Comparison of ENCODE assay signal across 8 cellular contexts in genomic region chr1:152036316-152037216, GRCh38. TPM values are rescaled to one million over a fixed set of nuclear protein-coding genes. Genes with fewer than 3 reads are reported as not detected.
DNase-seq lines count a peak whose midpoint lies in the region; ATAC-seq and TF ChIP-seq lines count a peak whose summit lies in the region.

TSS of gene S100A11 (minus strand) at chr1:152037004. CDS start at chr1:152036915, 89 bp downstream.

- DNase-seq in DMS 273 (lab: John Stamatoyannopoulos, UW; ENCODE audit: unreplicated experiment) (peak; percentile 80), DMS 273 treated with DMSO at 0.1 percent for 48 hours (lab: John Stamatoyannopoulos, UW) (no peak), SKM-1 treated with dmso at 0.1 percent for 144 hours (lab: John Stamatoyannopoulos, UW; ENCODE audit: unreplicated experiment) (peak; percentile 90), glomerular visceral epithelial cell (ENCODE audit: extremely low spot score) (peak; percentile 87), ovary (peak; percentile 86 to 91 (median 89)), tibial nerve (ENCODE audit: low spot score in 2 of 2) (peak; percentile 88 to 89)
- DNase-seq in activated naive CD4-positive, alpha-beta T cell treated with anti-CD3 and anti-CD28 coated beads, Interleukin-2, amount 50 U/mL, for 72 hours (ENCODE audit: low spot score in 2 of 2) = peak; percentile 80 to 84

- H3K9me3 ChIP-seq in ovary = no peaks in the 10 kb centered on the region
- no peaks in the 10 kb centered on the region for H3K9me3 ChIP-seq in tibial nerve

- H3K27ac ChIP-seq in ovary (peak within 1 kb of the TSS; percentile 58 to 85), tibial nerve (peak within 1 kb of the TSS; percentile 86 to 97 (median 90))

- peak; percentile 88 for TF ChIP-seq POLR2A in ovary (IDR thresholded peaks at IDR 0.05)
- TF ChIP-seq POLR2A in tibial nerve (IDR thresholded peaks at IDR 0.05) = peak; percentile 92 to 95

- H3K27ac Mint-ChIP-seq in activated naive CD4-positive, alpha-beta T cell treated with anti-CD3 and anti-CD28 coated beads, Interleukin-2, amount 50 U/mL, for 72 hours = peak within 1 kb of the TSS; percentile 96 to 99

- ATAC-seq in HG03571 (IDR thresholded peaks at IDR 0.05; ENCODE audit: unreplicated experiment) = peak; percentile 42
- peak; percentile 86 to 87 for ATAC-seq in activated naive CD4-positive, alpha-beta T cell treated with anti-CD3 and anti-CD28 coated beads, Interleukin-2, amount 50 U/mL, for 72 hours

- TF ChIP-seq EP300 in ovary (IDR thresholded peaks at IDR 0.05) (no peak), tibial nerve (IDR thresholded peaks at IDR 0.05) (peak in 1 of 2 donors; percentile 95)

- peak in 1 of 3 donors; percentile 17 for TF ChIP-seq CTCF in ovary (IDR thresholded peaks at IDR 0.05)
- peak in 1 of 5 experiments; percentile 26 for TF ChIP-seq CTCF in tibial nerve (IDR thresholded peaks at IDR 0.05)

- intact Hi-C loops in ovary (cut with DNase I) = no loop called here

- H3K36me3 Mint-ChIP-seq in activated naive CD4-positive, alpha-beta T cell treated with anti-CD3 and anti-CD28 coated beads, Interleukin-2, amount 50 U/mL, for 72 hours = peaks cover 36 to 45% of the 10 kb centered on the region in 2 donors

- H3K27me3 ChIP-seq in ovary (no peaks in the 10 kb centered on the region), tibial nerve (no peaks in the 10 kb centered on the region)

- H3K9me3 Mint-ChIP-seq in activated naive CD4-positive, alpha-beta T cell treated with anti-CD3 and anti-CD28 coated beads, Interleukin-2, amount 50 U/mL, for 72 hours = peaks cover 0 to 5% of the 10 kb centered on the region in 2 donors

- 0 to 1% (median 0%) methylated on average over 52 of the region's 52 CpGs for WGBS in ovary, 3 donors
- 0% methylated on average over 52 of the region's 52 CpGs for WGBS in tibial nerve, 2 donors

- H3K36me3 ChIP-seq in ovary = no peaks in the 10 kb centered on the region
- peaks cover 0 to 26% (median 0%) of the 10 kb centered on the region in 3 donors for H3K36me3 ChIP-seq in tibial nerve

- H3K4me3 ChIP-seq in ovary = peak within 1 kb of the TSS; percentile 63
- H3K4me3 ChIP-seq in tibial nerve = peak within 1 kb of the TSS; percentile 55 to 75 (median 62)

- H3K4me1 ChIP-seq in ovary (ENCODE audit: insufficient read depth) (peaks cover 3% of the 10 kb centered on the region), tibial nerve (peaks cover 0 to 41% (median 22%) of the 10 kb centered on the region in 4 donors)

RNA-seq across cellular contexts. Expression of gene S100A11, which starts in this region (rescaled TPM):
- 100 to 1,000 TPM; 197 to 272 TPM for total RNA-seq in activated naive CD4-positive, alpha-beta T cell treated with anti-CD3 and anti-CD28 coated beads, Interleukin-2, amount 50 U/mL, for 72 hours
- total RNA-seq in ovary = 100 to 1,000 TPM in 3 of 7 donors, 10 to 100 TPM in 4; 60.2 to 189 (median 85.8) TPM
- 100 to 1,000 TPM; 158 to 449 TPM for polyA plus RNA-seq in ovary
- total RNA-seq in tibial nerve = 100 to 1,000 TPM in 3 of 4 donors, 10 to 100 TPM in 1; 85.0 to 267 (median 145) TPM
